Comparison of ENCODE assay signal across 11 cellular contexts in the genomic region with DNA sequence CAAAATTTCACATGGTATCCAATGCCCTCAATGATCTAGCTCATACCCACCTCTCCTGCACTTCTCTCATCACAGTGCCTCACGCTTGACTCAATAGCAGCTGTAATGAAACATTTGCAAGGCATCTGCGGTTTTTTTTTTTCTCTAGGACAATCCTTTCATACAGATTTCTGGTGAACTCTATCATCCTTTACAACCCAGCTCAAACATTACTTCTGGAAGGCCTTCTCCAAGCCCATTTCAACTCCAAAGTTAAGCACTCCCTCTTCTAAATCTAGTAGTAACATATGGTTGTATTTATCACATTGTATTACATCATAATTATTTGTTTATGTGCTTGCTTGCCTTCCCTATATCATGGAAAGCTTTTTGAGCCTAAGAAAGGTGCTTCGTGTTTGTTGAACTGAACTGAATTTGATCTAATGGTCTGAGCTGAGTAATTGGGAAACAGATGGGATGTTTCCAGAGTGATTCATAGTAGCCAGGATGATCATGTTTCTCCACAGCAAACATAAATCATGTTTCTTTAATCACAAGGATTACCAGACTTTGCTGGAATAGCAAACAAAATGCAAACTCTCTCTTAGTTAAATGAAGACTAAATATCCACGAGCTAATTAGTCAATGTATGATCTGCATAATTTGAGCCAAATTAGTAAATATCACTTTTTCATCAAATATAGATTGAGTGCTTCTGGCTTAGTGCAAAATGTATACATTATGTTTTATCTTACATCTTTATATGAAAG. TPM values are rescaled to one million over a fixed set of nuclear protein-coding genes. Genes with fewer than 3 reads are reported as not detected.
DNase-seq lines count a peak whose midpoint lies in the region; TF ChIP-seq lines count a peak whose summit lies in the region.
"Had no signal": no experiment of that assay in that cellular context is flagged by ENCODE, and none has a peak within 500 bp of the region (broad histone marks: within the 10 kb centered on the region; RNA-seq: fewer than 3 reads in every experiment).

No MANE protein-coding gene starts in this region.

- TF ChIP-seq EP300 in tibial nerve (IDR thresholded peaks at IDR 0.05), result no peak

- intact Hi-C loops in colonic mucosa (cut with DNase I), result no loop called here

- no peak for TF ChIP-seq CTCF in astrocyte of the cerebellum (IDR thresholded peaks at IDR 0.05; ENCODE audit: low read depth, low read length, missing control alignments)
- TF ChIP-seq CTCF in colonic mucosa (IDR thresholded peaks at IDR 0.05), result no peak
- TF ChIP-seq CTCF in tibial nerve (IDR thresholded peaks at IDR 0.05), result no peak

- H3K9me3 ChIP-seq in mesodermal cell (ENCODE audit: control insufficient read depth, low read length), result no peaks in the 10 kb centered on the region
- no peaks in the 10 kb centered on the region for H3K9me3 ChIP-seq in colonic mucosa
- H3K9me3 ChIP-seq in tibial nerve, result no peaks in the 10 kb centered on the region

- 53 to 60% methylated on average over 3 of the region's 4 CpGs for WGBS in mesodermal cell (ENCODE audit: insufficient coverage in 2 of 2), 2 experiments
- 33 to 37% methylated on average over 4 of the region's 4 CpGs for WGBS in tibial nerve, 2 donors

- in situ Hi-C loops in astrocyte of the cerebellum (cut with HindIII; ENCODE audit: low sequenced_read_pairs), result no loop called here

- H3K36me3 ChIP-seq in mesodermal cell (ENCODE audit: control insufficient read depth, insufficient read depth, low read length) (no peaks in the 10 kb centered on the region), colonic mucosa (no peaks in the 10 kb centered on the region), tibial nerve (no peaks in the 10 kb centered on the region)

- H3K27me3 ChIP-seq in colonic mucosa (no peaks in the 10 kb centered on the region), tibial nerve (no peaks in the 10 kb centered on the region)

- peaks cover 6% of the 10 kb centered on the region for H3K4me1 ChIP-seq in mesodermal cell (ENCODE audit: control insufficient read depth, insufficient read depth, low read length, poor library complexity, severe bottlenecking)
- no peaks in the 10 kb centered on the region for H3K4me1 ChIP-seq in colonic mucosa
- H3K4me1 ChIP-seq in tibial nerve, result peaks cover 0 to 12% (median 3%) of the 10 kb centered on the region in 4 donors

- no peak overlapping the region for H3K9ac ChIP-seq in colonic mucosa (ENCODE audit: low read depth in 2 of 2, low read length in 2 of 2)

- TF ChIP-seq POLR2A in tibial nerve (IDR thresholded peaks at IDR 0.05), result no peak

- H3K27ac ChIP-seq in mesodermal cell (ENCODE audit: low read depth, low read length, severe bottlenecking) (peak overlapping the region; percentile 7), colonic mucosa (no peak overlapping the region), caudate nucleus (ENCODE audit: low read depth, low read length) (no peak overlapping the region), tibial nerve (peak overlapping the region in 2 of 4 donors; percentile 20 to 57)

- H3K4me3 ChIP-seq in astrocyte of the cerebellum (ENCODE audit: low read depth, low read length), result no peak overlapping the region
- no peak overlapping the region for H3K4me3 ChIP-seq in mesodermal cell (ENCODE audit: extremely low read depth, insufficient read depth, low read length, poor library complexity, severe bottlenecking)
- no peak overlapping the region for H3K4me3 ChIP-seq in colonic mucosa
- no peak overlapping the region for H3K4me3 ChIP-seq in tibial nerve

- DNase-seq in DMS114 treated with DMSO at 0.1 percent for 48 hours (lab: John Stamatoyannopoulos, UW; ENCODE audit: unreplicated experiment) (peak; percentile 99), NCI-H2081 treated with DMSO at 0.1 percent for 48 hours (lab: John Stamatoyannopoulos, UW) (peak; percentile 49), astrocyte of the cerebellum (ENCODE audit: low read depth) (peak; percentile 80), activated gamma-delta T cell (lab: John Stamatoyannopoulos, UW) (no peak), colonic mucosa (no peak), caudate nucleus (lab: John Stamatoyannopoulos, UW) (no peak), tibial nerve (ENCODE audit: low spot score in 2 of 2) (no peak)
- DNase-seq: activated naive CD8-positive, alpha-beta T cell treated with anti-CD3 and anti-CD28 coated beads, Interleukin-2, amount 50 U/mL, for 24 hours; Kasumi-1; right cardiac atrium had no signal

RNA-seq across cellular contexts. Expression of a gene that starts 14.3 kb away (rescaled TPM):
- polyA plus RNA-seq in mesodermal cell (2013, experiment 1 of 2), result 57.5 TPM
- polyA plus RNA-seq in mesodermal cell (2013, experiment 2 of 2), result 73.5 TPM
- total RNA-seq in colonic mucosa (10 to 100 TPM in 1 of 2 donors, 1 to 10 TPM in 1; 7.0 to 44.8 TPM), tibial nerve (10 to 100 TPM; 36.6 to 99.6 (median 82.3) TPM)

Comparison
In these comparisons a context has a peak if more than half of its experiments do, and no peak if none do; other contexts are left out.
1. DNase-seq: peak in DMS114 treated with DMSO at 0.1 percent for 48 hours (single experiment), NCI-H2081 treated with DMSO at 0.1 percent for 48 hours (single experiment) and astrocyte of the cerebellum (single experiment); none in activated gamma-delta T cell (single experiment), colonic mucosa (single experiment), caudate nucleus (0 of 61) and tibial nerve (0 of 2).